Comparison of ENCODE assay signal across 7 cellular contexts in the genomic region with DNA sequence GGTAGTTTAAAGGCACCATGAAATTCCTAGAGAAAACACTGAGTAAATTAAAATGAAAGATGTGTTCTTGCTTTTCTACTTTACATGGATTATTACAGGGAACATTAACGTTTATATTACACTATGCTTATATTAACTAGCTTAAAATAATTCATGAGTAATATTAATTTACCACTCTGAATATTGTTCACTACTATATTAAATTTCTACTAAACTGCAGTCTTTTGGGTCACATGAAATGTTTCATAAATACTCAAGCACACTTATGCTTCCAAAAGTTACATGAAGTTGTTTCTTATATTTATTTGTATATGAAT. TPM values are rescaled to one million over a fixed set of nuclear protein-coding genes. Genes with fewer than 3 reads are reported as not detected.
A peak's percentile ranks its signal among the peaks of the same experiment; 100 is the strongest.
DNase-seq lines count a peak whose midpoint lies in the region; ATAC-seq and TF ChIP-seq lines count a peak whose summit lies in the region.

No MANE protein-coding gene starts in this region.

- peaks cover 2% of the 10 kb centered on the region for H3K27me3 Mint-ChIP-seq in activated B cell treated with CpG ODN at 0.5 μM for 24 hours
- H3K27me3 Mint-ChIP-seq in stimulated activated memory B cell treated with anti-CD40 and anti-IgM and Interleukin-4, amounts not matched to agents 10 μg/mL and 1 μg/mL and 100 μg/mL, for 72 hours, result no peaks in the 10 kb centered on the region

- TF ChIP-seq CTCF in activated B cell treated with CpG ODN at 0.5 μM for 24 hours (IDR thresholded peaks at IDR 0.05), result no peak

- H3K4me3 Mint-ChIP-seq in activated B cell treated with CpG ODN at 0.5 μM for 24 hours, result peak overlapping the region; percentile 70
- H3K4me3 Mint-ChIP-seq in stimulated activated memory B cell treated with anti-CD40 and anti-IgM and Interleukin-4, amounts not matched to agents 10 μg/mL and 1 μg/mL and 100 μg/mL, for 72 hours, result peak overlapping the region; percentile 66

- H3K27ac ChIP-seq in HUES48 (ENCODE audit: low read depth, low read length) (peak overlapping the region; percentile 97), iPS-20b (ENCODE audit: low read length) (no peak overlapping the region)

- peaks cover 58% of the 10 kb centered on the region for H3K4me1 Mint-ChIP-seq in activated B cell treated with CpG ODN at 0.5 μM for 24 hours
- H3K4me1 Mint-ChIP-seq in stimulated activated memory B cell treated with anti-CD40 and anti-IgM and Interleukin-4, amounts not matched to agents 10 μg/mL and 1 μg/mL and 100 μg/mL, for 72 hours, result peaks cover 65% of the 10 kb centered on the region

- ATAC-seq in activated B cell treated with CpG ODN at 0.5 μM for 24 hours (ENCODE audit: low read depth), result no peak
- no peak for ATAC-seq in stimulated activated memory B cell treated with anti-CD40 and anti-IgM and Interleukin-4, amounts not matched to agents 10 μg/mL and 1 μg/mL and 100 μg/mL, for 72 hours
- ATAC-seq in GM18517 (IDR thresholded peaks at IDR 0.05; ENCODE audit: unreplicated experiment), result no peak
- ATAC-seq in GM21423 (IDR thresholded peaks at IDR 0.05; ENCODE audit: unreplicated experiment), result no peak

- H3K9me3 Mint-ChIP-seq in activated B cell treated with CpG ODN at 0.5 μM for 24 hours, result no peaks in the 10 kb centered on the region
- H3K9me3 Mint-ChIP-seq in stimulated activated memory B cell treated with anti-CD40 and anti-IgM and Interleukin-4, amounts not matched to agents 10 μg/mL and 1 μg/mL and 100 μg/mL, for 72 hours, result peaks cover 2% of the 10 kb centered on the region

- no peaks in the 10 kb centered on the region for H3K27me3 ChIP-seq in HUES48 (ENCODE audit: control insufficient read depth, insufficient read depth, low read length)
- peaks cover 6% of the 10 kb centered on the region; the same call in 1 of the 2 replicates for H3K27me3 ChIP-seq in iPS-20b (ENCODE audit: insufficient read depth, low read length)

- H3K9me3 ChIP-seq in HUES48 (ENCODE audit: control insufficient read depth, insufficient read depth, low read length) (no peaks in the 10 kb centered on the region), iPS-20b (ENCODE audit: insufficient read depth, low read depth, low read length) (no peaks in the 10 kb centered on the region)

- H3K36me3 Mint-ChIP-seq in activated B cell treated with CpG ODN at 0.5 μM for 24 hours (ENCODE audit: low read depth), result peaks cover 11% of the 10 kb centered on the region
- H3K36me3 Mint-ChIP-seq in stimulated activated memory B cell treated with anti-CD40 and anti-IgM and Interleukin-4, amounts not matched to agents 10 μg/mL and 1 μg/mL and 100 μg/mL, for 72 hours, result no peaks in the 10 kb centered on the region

- DNase-seq in activated B cell treated with CpG ODN at 0.5 μM for 24 hours, result no peak
- no peak for DNase-seq in NCI-H2171 treated with DMSO at 0.1 percent for 48 hours (lab: John Stamatoyannopoulos, UW)

- H3K36me3 ChIP-seq in HUES48 (ENCODE audit: control insufficient read depth, insufficient read depth, low read length), result no peaks in the 10 kb centered on the region
- no peaks in the 10 kb centered on the region for H3K36me3 ChIP-seq in iPS-20b (ENCODE audit: insufficient read depth, low read depth, low read length)

- H3K27ac Mint-ChIP-seq in activated B cell treated with CpG ODN at 0.5 μM for 24 hours, result peak overlapping the region; percentile 98
- peak overlapping the region; percentile 99 for H3K27ac Mint-ChIP-seq in stimulated activated memory B cell treated with anti-CD40 and anti-IgM and Interleukin-4, amounts not matched to agents 10 μg/mL and 1 μg/mL and 100 μg/mL, for 72 hours

- CTCF ChIA-PET in activated B cell treated with CpG ODN at 0.5 μM for 24 hours (lab: Charles Lee), result interaction anchor here (1.3 to 1.5 kb wide), 3 partner anchors 64 to 247 kb away, joined by 4 to 8 read pairs (median 6); a partner anchor contains a TSS

- H3K4me3 ChIP-seq in HUES48 (ENCODE audit: low read depth, low read length) (peak overlapping the region; percentile 46), iPS-20b (ENCODE audit: low read length) (peak overlapping the region; percentile 39; the same call in 1 of the 2 replicates)

- no peak overlapping the region for H3K9ac ChIP-seq in HUES48 (ENCODE audit: low read depth, low read length)
- peak overlapping the region; percentile 12; the same call in 1 of the 2 replicates for H3K9ac ChIP-seq in iPS-20b (ENCODE audit: low read depth, low read length)

- POLR2A ChIA-PET in activated B cell treated with CpG ODN at 0.5 μM for 24 hours (lab: Charles Lee), result interaction anchor here (0.6 to 1.5 kb wide), 5 partner anchors 71 to 1632 kb away, joined by 3 to 11 read pairs (median 4); a partner anchor contains a TSS

- peaks cover 18% of the 10 kb centered on the region for H3K4me1 ChIP-seq in HUES48 (ENCODE audit: control insufficient read depth, insufficient read depth, low read length)
- H3K4me1 ChIP-seq in iPS-20b (ENCODE audit: insufficient read depth, low read length), result peaks cover 5% of the 10 kb centered on the region

- intact Hi-C loops in activated B cell treated with CpG ODN at 0.5 μM for 24 hours (cut with micrococcal nuclease), result loop anchor here (1.0 to 10.0 kb wide), 8 partner anchors 71 to 1834 kb away; a partner anchor contains a TSS

RNA-seq across cellular contexts. Expression of a gene that starts 3.4 kb away (rescaled TPM):
- 52.9 and 53.9 TPM in 2 replicates for total RNA-seq in activated B cell treated with CpG ODN at 0.5 μM for 24 hours

RNA-seq across cellular contexts. Expression of a gene that starts 5.2 kb away (rescaled TPM):
- total RNA-seq in activated B cell treated with CpG ODN at 0.5 μM for 24 hours, result 26.0 and 27.1 TPM in 2 replicates
